ENCODE assay signal across 7 cellular contexts in genomic region chr16:88145376-88145775, GRCh38.
DNase-seq lines count a peak whose midpoint lies in the region; ATAC-seq, FAIRE-seq and TF ChIP-seq lines count a peak whose summit lies in the region.
"Not testable (repeated sequence)": the region's sequence is repeated elsewhere in the genome, so short reads cannot be mapped to it uniquely, and the experiment has no call there.

No MANE protein-coding gene starts in this region.

- not testable (repeated sequence) for H3K4me3 ChIP-seq in HFF-Myc (replicated peaks; ENCODE audit: low read depth, low read length); HepG2 (replicated peaks in 1 of 3; ENCODE audit: insufficient read depth in 1 of 3, low read depth in 2 of 3, low read length in 3 of 3); retinal pigment epithelial cell (ENCODE audit: low read length)

- H3K27me3 ChIP-seq in HepG2 (ENCODE audit: control insufficient read depth in 1 of 2, insufficient read depth in 2 of 2, low read length in 2 of 2): peaks cover 0 to 13% of the 10 kb centered on the region in 2 experiments; a peak in 3 of 5 replicates

- not testable (repeated sequence) for TF ChIP-seq EP300 in HepG2 (IDR thresholded peaks at IDR 0.05; ENCODE audit: low read depth in 2 of 2, low read length in 2 of 2); HepG2 (CRISPR knock-in tag; IDR thresholded peaks at IDR 0.05; ENCODE audit: borderline replicate concordance)

- H3K36me3 ChIP-seq in HepG2 (replicated peaks in 1 of 2; ENCODE audit: control insufficient read depth in 1 of 2, insufficient read depth in 2 of 2, low read length in 2 of 2): not testable (repeated sequence)

- intact Hi-C loops in Calu3 (cut with micrococcal nuclease; ENCODE audit: unreplicated experiment); Right ventricle myocardium superior (cut with DNase I); HepG2 (cut with micrococcal nuclease; ENCODE audit: unreplicated experiment): not testable (repeated sequence)

- H3K9me3 Mint-ChIP-seq in Calu3 (ENCODE audit: low read depth, unreplicated experiment); endothelial cell (ENCODE audit: unreplicated experiment): not testable (repeated sequence)

- not testable (repeated sequence) for H3K4me2 ChIP-seq in HepG2 (ENCODE audit: low read depth, low read length)

- TF ChIP-seq POLR2A in HepG2 (IDR thresholded peaks at IDR 0.05; ENCODE audit: insufficient read depth in 1 of 2, low read depth in 2 of 2, low read length in 2 of 2): not testable (repeated sequence)

- H3K4me1 Mint-ChIP-seq in Calu3 (ENCODE audit: low read depth, unreplicated experiment); endothelial cell (ENCODE audit: unreplicated experiment): not testable (repeated sequence)

- DNase-seq in Calu3; HFF-Myc (ENCODE audit: extremely low read depth, low read depth); retinal pigment epithelial cell (ENCODE audit: low read depth): not testable (repeated sequence)
- DNase-seq in endothelial cell (ENCODE audit: low spot score): peak; percentile 18
- DNase-seq in Right ventricle myocardium superior: peak; percentile 27
- DNase-seq in HepG2 (ENCODE audit: low spot score): peak; percentile 16

- H3K79me2 ChIP-seq in HepG2 (ENCODE audit: insufficient read depth, low read length): not testable (repeated sequence)

- ATAC-seq in SK-N-SH treated with all-trans-retinoic acid at 6 μM for 48 hours: 0 out of 3 replicates have a peak, but pooled peaks have one; percentile 25
- ATAC-seq in Right ventricle myocardium superior (ENCODE audit: poor library complexity): not testable (repeated sequence)
- ATAC-seq in HepG2: peak; percentile 41; the same call in 1 of the 3 replicates

- in situ Hi-C loops in HepG2 (cut with HindIII; ENCODE audit: extremely low pct_ligation_motif_present, low pct_unique_long_range_greater_than_20kb): not testable (repeated sequence)

- not testable (repeated sequence) for H3K27ac Mint-ChIP-seq in Calu3 (ENCODE audit: unreplicated experiment); endothelial cell (ENCODE audit: unreplicated experiment)

- BruUV-seq in Calu3 (replicated peaks; lab: Mats Ljungman, UMichigan); HepG2 (replicated peaks; lab: Mats Ljungman, UMichigan): not testable (repeated sequence)

- not testable (repeated sequence) for H2AFZ ChIP-seq in HepG2 (ENCODE audit: low read length)

- peaks cover 41% of the 10 kb centered on the region for H3K27me3 Mint-ChIP-seq in Calu3 (ENCODE audit: unreplicated experiment)
- not testable (repeated sequence) for H3K27me3 Mint-ChIP-seq in endothelial cell (ENCODE audit: unreplicated experiment)

- TF ChIP-seq RAD21 in HepG2 (CRISPR knock-in tag; IDR thresholded peaks at IDR 0.05): not testable (repeated sequence)

- H3K36me3 Mint-ChIP-seq in Calu3 (ENCODE audit: insufficient read depth, unreplicated experiment); endothelial cell (ENCODE audit: low read depth, unreplicated experiment): not testable (repeated sequence)

- not testable (repeated sequence) for H3K27ac ChIP-seq in HepG2 (ENCODE audit: extremely low read length, insufficient read depth, low read length)

- peak; percentile 40 for FAIRE-seq in HepG2 (lab: Jason Lieb, UNC)

- not testable (repeated sequence) for H3K4me3 Mint-ChIP-seq in Calu3 (ENCODE audit: low read depth, unreplicated experiment); endothelial cell (ENCODE audit: unreplicated experiment)

- not testable (repeated sequence) for H4K20me1 ChIP-seq in HepG2 (ENCODE audit: insufficient read depth, low read length)

- 47% methylated on average over 13 of the region's 13 CpGs for WGBS in HepG2 (ENCODE audit: low lambda C conversion rate)

- H3K9ac ChIP-seq in HepG2 (ENCODE audit: insufficient read depth, low read depth, low read length): not testable (repeated sequence)

- peak; percentile 16 for TF ChIP-seq CTCF in Calu3 (IDR thresholded peaks at IDR 0.05; ENCODE audit: unreplicated experiment)
- TF ChIP-seq CTCF in HFF-Myc (IDR thresholded peaks at IDR 0.05; ENCODE audit: low read depth, low read length, missing control alignments): peak; percentile 17
- not testable (repeated sequence) for TF ChIP-seq CTCF in endothelial cell (IDR thresholded peaks at IDR 0.05; ENCODE audit: unreplicated experiment)
- peak; percentile 42; the same call in 1 of the 2 replicates for TF ChIP-seq CTCF in HepG2 (CRISPR knock-in tag; IDR thresholded peaks at IDR 0.05)
- TF ChIP-seq CTCF in retinal pigment epithelial cell (conservative IDR thresholded peaks at IDR 0.05; ENCODE audit: low read depth, low read length): peak; percentile 27

- H3K9me3 ChIP-seq in HepG2 (ENCODE audit: low read length): not testable (repeated sequence)

- POLR2A ChIA-PET in HepG2 (lab: Yijun Ruan, JAX): not testable (repeated sequence)

- peaks cover 34% of the 10 kb centered on the region for H3K4me1 ChIP-seq in HepG2 (ENCODE audit: insufficient read depth, low read length)

- CTCF ChIA-PET in Calu3 (lab: Charles Lee): not testable (repeated sequence)
- CTCF ChIA-PET in HepG2 (lab: Yijun Ruan, JAX; ENCODE audit: low intra/inter-chr PET ratio, low total read pairs): interaction anchor here (1.1 kb wide), 1 partner anchor 215 kb away, joined by 3 read pairs; no protein-coding TSS in a partner anchor

TF ChIP-seq in HepG2, 621 proteins besides CTCF, POLR2A, EP300 and RAD21:
- TF ChIP-seq ZNF501 (CRISPR knock-in tag; IDR thresholded peaks at IDR 0.05) (0 out of 2 replicates have a peak, but pooled peaks have one; percentile 17), STAG1 (CRISPR knock-in tag; IDR thresholded peaks at IDR 0.05) (peak; percentile 34; the same call in 1 of the 2 replicates), ZNF547 (CRISPR knock-in tag; IDR thresholded peaks at IDR 0.05) (0 out of 2 replicates have a peak, but pooled peaks have one; percentile 30)
